Comparison of ENCODE assay signal across 11 cellular contexts in the genomic region with DNA sequence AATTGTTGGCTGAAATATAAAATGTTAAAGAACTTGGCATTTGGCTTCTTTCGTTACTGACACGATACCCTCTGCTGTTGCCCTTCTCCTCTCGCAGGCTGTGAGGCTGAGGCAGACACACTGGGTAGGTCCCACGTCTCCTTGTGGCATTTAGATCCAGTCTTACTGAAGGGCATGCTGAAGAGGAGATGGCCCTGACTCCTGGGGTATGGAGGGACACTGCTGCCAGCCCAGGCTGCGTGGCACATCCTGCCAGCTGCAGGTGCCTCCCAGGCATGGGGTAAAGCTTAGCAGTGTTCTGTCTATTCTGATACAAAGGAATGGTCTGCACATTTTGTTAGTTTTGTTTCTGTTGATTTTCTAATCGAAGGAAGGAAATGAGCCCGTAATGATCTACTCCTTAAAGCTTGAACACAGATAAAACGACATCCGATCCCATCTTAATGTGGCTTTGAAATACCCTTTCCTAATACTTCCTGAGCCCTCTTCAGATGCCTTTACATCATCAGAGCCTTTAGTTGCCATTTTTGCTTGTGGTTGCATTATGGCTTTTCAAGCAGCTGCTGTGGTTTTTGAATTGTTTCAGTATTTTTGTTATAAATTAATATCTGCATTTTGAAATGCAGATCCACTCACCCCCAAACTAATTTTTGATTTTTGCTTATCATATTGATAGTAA.
A peak's percentile ranks its signal among the peaks of the same experiment; 100 is the strongest.
DNase-seq lines count a peak whose midpoint lies in the region; ATAC-seq, FAIRE-seq and TF ChIP-seq lines count a peak whose summit lies in the region.
"Had no signal": no experiment of that assay in that cellular context is flagged by ENCODE, and none has a peak within 500 bp of the region (broad histone marks: within the 10 kb centered on the region; RNA-seq: fewer than 3 reads in every experiment).

No MANE protein-coding gene starts in this region.

- peak overlapping the region; percentile 72 for H3K4me3 Mint-ChIP-seq in T-helper 17 cell
- H3K4me3 Mint-ChIP-seq: CD14-positive monocyte had no signal

- H3K27me3 ChIP-seq in endothelial cell of umbilical vein (ENCODE audit: control insufficient read depth in 2 of 2, insufficient read depth in 2 of 2, low read length in 2 of 2): no peaks in the 10 kb centered on the region

- no peaks in the 10 kb centered on the region for H3K27me3 Mint-ChIP-seq in T-helper 17 cell

- intact Hi-C loops in left ventricle myocardium superior (cut with micrococcal nuclease): loop anchor here (10.0 kb wide), 1 partner anchor 56 kb away; no protein-coding TSS in a partner anchor
- intact Hi-C loops in Right ventricle myocardium inferior (cut with DNase I): no loop called here
- intact Hi-C loops in endothelial cell of umbilical vein (cut with micrococcal nuclease): no loop called here

- no peak for TF ChIP-seq CTCF in endothelial cell of umbilical vein (IDR thresholded peaks at IDR 0.05; ENCODE audit: extremely low read depth in 1 of 2, insufficient read depth in 1 of 2, low read depth in 1 of 2, low read length in 2 of 2)

- H3K27ac Mint-ChIP-seq in T-helper 17 cell: peak overlapping the region; percentile 91

- no peak overlapping the region for H3K4me2 ChIP-seq in endothelial cell of umbilical vein (ENCODE audit: insufficient read depth, low read length)

- FAIRE-seq in endothelial cell of umbilical vein (lab: Jason Lieb, UNC): peak; percentile 42

- no peaks in the 10 kb centered on the region for H4K20me1 ChIP-seq in endothelial cell of umbilical vein (replicated peaks; ENCODE audit: control insufficient read depth, extremely low read depth, insufficient read depth, low read length)

- H3K9ac ChIP-seq in endothelial cell of umbilical vein (replicated peaks; ENCODE audit: extremely low read depth, insufficient read depth, low read length): no peak overlapping the region

- TF ChIP-seq POLR2A in endothelial cell of umbilical vein (IDR thresholded peaks at IDR 0.05; ENCODE audit: low read depth, low read length): no peak

- DNase-seq in left ventricle myocardium superior (no peak), Right ventricle myocardium inferior (ENCODE audit: missing footprints) (no peak), T-helper 17 cell (no peak), endothelial cell of umbilical vein (ENCODE audit: low read depth, low spot score) (no peak), SKM-1 treated with dmso at 0.1 percent for 144 hours (lab: John Stamatoyannopoulos, UW; ENCODE audit: unreplicated experiment) (no peak), NCI-H1694 (lab: John Stamatoyannopoulos, UW) (no peak)
- DNase-seq: KG1, NCI-H2227 treated with DMSO at 0.1 percent for 48 hours had no signal

- CTCF ChIA-PET in endothelial cell of umbilical vein (lab: Charles Lee): interaction anchor here (0.8 kb wide), 1 partner anchor 13 kb away, joined by 3 read pairs; no protein-coding TSS in a partner anchor

- H3K9me3 ChIP-seq in T-helper 17 cell (ENCODE audit: control insufficient read depth, low read length, poor library complexity, severe bottlenecking): no peaks in the 10 kb centered on the region
- no peaks in the 10 kb centered on the region for H3K9me3 ChIP-seq in endothelial cell of umbilical vein (replicated peaks; ENCODE audit: control insufficient read depth, insufficient read depth, low read length)

- no peaks in the 10 kb centered on the region for H3K9me1 ChIP-seq in endothelial cell of umbilical vein (replicated peaks; ENCODE audit: control insufficient read depth, extremely low read depth, insufficient read depth, low read length)

- peaks cover 53% of the 10 kb centered on the region for H3K4me1 Mint-ChIP-seq in T-helper 17 cell

- H3K36me3 ChIP-seq in endothelial cell of umbilical vein (ENCODE audit: control insufficient read depth in 2 of 2, extremely low read depth in 1 of 2, insufficient read depth in 2 of 2, low read length in 2 of 2): peaks cover 7 to 12% of the 10 kb centered on the region in 2 experiments

- H2AFZ ChIP-seq in endothelial cell of umbilical vein (ENCODE audit: low read depth, low read length): no peak overlapping the region

- POLR2A ChIA-PET in endothelial cell of umbilical vein (lab: Charles Lee): interaction anchor here (0.6 kb wide), 1 partner anchor 28 kb away, joined by 8 read pairs; no protein-coding TSS in a partner anchor

- H3K4me1 ChIP-seq in endothelial cell of umbilical vein (ENCODE audit: control insufficient read depth, extremely low read depth, insufficient read depth, low read length): no peaks in the 10 kb centered on the region

- ATAC-seq in left ventricle myocardium superior (peak; percentile 27), Right ventricle myocardium inferior (no peak), T-helper 17 cell (peak; percentile 76), HG03469 (IDR thresholded peaks at IDR 0.05; ENCODE audit: unreplicated experiment) (no peak), HG03097 (IDR thresholded peaks at IDR 0.05; ENCODE audit: low FRiP score, unreplicated experiment) (no peak)

- H3K79me2 ChIP-seq in endothelial cell of umbilical vein (ENCODE audit: control insufficient read depth, insufficient read depth, low read length): peaks cover 3% of the 10 kb centered on the region

- H3K27ac ChIP-seq in endothelial cell of umbilical vein (ENCODE audit: insufficient read depth, low read depth, low read length): no peak overlapping the region

- dilution Hi-C loops in endothelial cell of umbilical vein (cut with MboI; ENCODE audit: extremely low pct_ligation_motif_present, low sequenced_read_pairs): no loop called here

- H3K4me3 ChIP-seq in endothelial cell of umbilical vein (replicated peaks in 1 of 3; ENCODE audit: insufficient read depth in 1 of 3, low read depth in 1 of 3, low read length in 3 of 3): no peak overlapping the region

- no TSS peak for BruUV-seq in endothelial cell of umbilical vein (replicated peaks; lab: Mats Ljungman, UMichigan)

- peaks cover 7% of the 10 kb centered on the region for H3K36me3 Mint-ChIP-seq in T-helper 17 cell (ENCODE audit: low read depth)

TF ChIP-seq in endothelial cell of umbilical vein, 7 proteins besides CTCF, POLR2A, EP300 and RAD21:
- no peak for TF ChIP-seq EZH2 (IDR thresholded peaks at IDR 0.05; ENCODE audit: borderline replicate concordance, low read depth, low read length, severe bottlenecking)
- no peak for TF ChIP-seq GATA2 (IDR thresholded peaks at IDR 0.05; ENCODE audit: insufficient read depth, insufficient read length, low read depth, low read length)
- TF ChIP-seq POLR2AphosphoS5 (IDR thresholded peaks at IDR 0.05; ENCODE audit: insufficient read depth, low read depth, low read length): no peak
- TF ChIP-seq, protein P1, sequence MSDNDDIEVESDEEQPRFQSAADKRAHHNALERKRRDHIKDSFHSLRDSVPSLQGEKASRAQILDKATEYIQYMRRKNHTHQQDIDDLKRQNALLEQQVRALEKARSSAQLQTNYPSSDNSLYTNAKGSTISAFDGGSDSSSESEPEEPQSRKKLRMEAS (IDR thresholded peaks at IDR 0.05; ENCODE audit: insufficient read depth, insufficient read length): no peak
- no peak for TF ChIP-seq FOS (IDR thresholded peaks at IDR 0.05; ENCODE audit: borderline replicate concordance, insufficient read depth, low read length)
- TF ChIP-seq JUN (IDR thresholded peaks at IDR 0.05; ENCODE audit: borderline replicate concordance, insufficient read depth, insufficient read length, low read depth): no peak

Comparison
In these comparisons a context has a peak if more than half of its experiments do, and no peak if none do; other contexts are left out.
1. ATAC-seq: peak in left ventricle myocardium superior (single experiment) and T-helper 17 cell (single experiment); none in Right ventricle myocardium inferior (single experiment), HG03469 (single experiment) and HG03097 (single experiment).